21 cellular contexts compared by ENCODE assay signal in genomic region chr18:24762417-24762816, GRCh38.
"Had no signal": no experiment of that assay in that cellular context is flagged by ENCODE, and none has a peak within 500 bp of the region (broad histone marks: within the 10 kb centered on the region; RNA-seq: fewer than 3 reads in every experiment).

No MANE protein-coding gene starts in this region.

- H3K4me1 Mint-ChIP-seq: activated B cell treated with CpG ODN at 0.5 μM for 24 hours; activated CD4-positive, alpha-beta T cell treated with anti-CD3 and anti-CD28 coated beads for 36 hours; activated naive CD8-positive, alpha-beta T cell treated with anti-CD3 and anti-CD28 coated beads for 36 hours; endodermal cell had no signal

- H3K27ac Mint-ChIP-seq: activated B cell treated with CpG ODN at 0.5 μM for 24 hours; activated CD4-positive, alpha-beta T cell treated with anti-CD3 and anti-CD28 coated beads for 36 hours; activated naive CD8-positive, alpha-beta T cell treated with anti-CD3 and anti-CD28 coated beads for 36 hours; endodermal cell; naive thymus-derived CD8-positive, alpha-beta T cell; progenitor cell of endocrine pancreas had no signal

- H3K36me3 ChIP-seq: esophagus squamous epithelium, tibial artery had no signal

- H3K4me3 ChIP-seq: coronary artery, esophagus squamous epithelium, lung, tibial artery had no signal

- H3K27me3 Mint-ChIP-seq: progenitor cell of endocrine pancreas had no signal

- H3K27ac ChIP-seq: coronary artery, esophagus squamous epithelium, foreskin keratinocyte, tibial artery had no signal

- H3K4me1 ChIP-seq: foreskin keratinocyte had no signal

- ATAC-seq: activated CD4-positive, alpha-beta T cell treated with anti-CD3 and anti-CD28 coated beads for 36 hours; activated T-cell treated with anti-CD3 and anti-CD28 coated beads, Interleukin-2, amount 50 U/mL, for 4 hours; foreskin keratinocyte; naive thymus-derived CD8-positive, alpha-beta T cell; stimulated activated naive CD8-positive, alpha-beta T cell treated with anti-CD3 and anti-CD28 coated beads, Interleukin-15, Interleukin-2, amounts not matched to agents 100 U/mL and 50 U/mL, for 24 hours had no signal

- H3K4me3 Mint-ChIP-seq: activated B cell treated with CpG ODN at 0.5 μM for 24 hours; activated CD4-positive, alpha-beta T cell treated with anti-CD3 and anti-CD28 coated beads for 36 hours; activated naive CD8-positive, alpha-beta T cell treated with anti-CD3 and anti-CD28 coated beads for 36 hours; activated T-cell treated with anti-CD3 and anti-CD28 coated beads, Interleukin-2, amount 50 U/mL, for 4 hours; endodermal cell; naive thymus-derived CD8-positive, alpha-beta T cell had no signal

- H3K27me3 ChIP-seq: esophagus squamous epithelium, foreskin keratinocyte, tibial artery had no signal

- H3K9me3 ChIP-seq: esophagus squamous epithelium had no signal

- DNase-seq: activated B cell treated with CpG ODN at 0.5 μM for 24 hours; activated CD4-positive, alpha-beta T cell treated with anti-CD3 and anti-CD28 coated beads for 36 hours; activated CD4-positive, alpha-beta T cell treated with anti-CD3 and anti-CD28 coated beads, Interleukin-2, amount 50 U/mL, for 4 hours; activated CD8-positive, alpha-beta memory T cell treated with anti-CD3 and anti-CD28 coated beads, Interleukin-2, amount 50 U/mL, for 48 hours; activated naive CD4-positive, alpha-beta T cell treated with Interleukin-2 at 50 U/mL for 16 hours; activated naive CD8-positive, alpha-beta T cell treated with anti-CD3 and anti-CD28 coated beads for 36 hours; activated T-cell treated with anti-CD3 and anti-CD28 coated beads, Interleukin-2, amount 50 U/mL, for 4 hours; amniotic stem cell; endodermal cell; esophagus squamous epithelium; foreskin keratinocyte; kidney; naive thymus-derived CD8-positive, alpha-beta T cell; stimulated activated CD4-positive, alpha-beta T cell treated with anti-CD3 and anti-CD28 coated beads, Interleukin-12 subunit alpha, Interleukin-12 subunit beta, amount 100 ng/mL, for 4 hours; stimulated activated CD4-positive, alpha-beta T cell treated with anti-CD3 and anti-CD28 coated beads, Interleukin-4, amount 100 ng/mL, for 4 hours; stimulated activated naive CD8-positive, alpha-beta T cell treated with anti-CD3 and anti-CD28 coated beads, Interleukin-15, Interleukin-2, amounts not matched to agents 100 U/mL and 50 U/mL, for 24 hours; T-helper 1 cell; tibial artery had no signal
